7 cellular contexts compared by ENCODE assay signal in genomic region chr7:32506266-32507054, GRCh38. TPM values are rescaled to one million over a fixed set of nuclear protein-coding genes. Genes with fewer than 3 reads are reported as not detected.
A peak's percentile ranks its signal among the peaks of the same experiment; 100 is the strongest.
DNase-seq lines count a peak whose midpoint lies in the region; ATAC-seq and TF ChIP-seq lines count a peak whose summit lies in the region.

No MANE protein-coding gene starts in this region.

- CTCF ChIA-PET in activated CD8-positive, alpha-beta T cell treated with anti-CD3 and anti-CD28 coated beads for 36 hours (lab: Charles Lee): no interaction called here

- H3K27me3 Mint-ChIP-seq in activated CD8-positive, alpha-beta T cell treated with anti-CD3 and anti-CD28 coated beads for 36 hours: no peaks in the 10 kb centered on the region
- H3K27me3 Mint-ChIP-seq in natural killer cell (ENCODE audit: low read depth in 2 of 2): no peaks in the 10 kb centered on the region

- intact Hi-C loops in activated CD8-positive, alpha-beta T cell treated with anti-CD3 and anti-CD28 coated beads for 36 hours (cut with micrococcal nuclease): no loop called here
- intact Hi-C loops in natural killer cell (cut with micrococcal nuclease): no loop called here

- DNase-seq in activated CD8-positive, alpha-beta T cell treated with anti-CD3 and anti-CD28 coated beads for 36 hours: peak; percentile 54
- DNase-seq in natural killer cell (no peak), NAMALWA (ENCODE audit: low spot score) (no peak), GM13976 (ENCODE audit: low spot score) (no peak)

- peak overlapping the region; percentile 46 for H3K4me3 Mint-ChIP-seq in activated CD8-positive, alpha-beta T cell treated with anti-CD3 and anti-CD28 coated beads for 36 hours
- H3K4me3 Mint-ChIP-seq in natural killer cell: no peak overlapping the region

- H3K4me1 Mint-ChIP-seq in activated CD8-positive, alpha-beta T cell treated with anti-CD3 and anti-CD28 coated beads for 36 hours (ENCODE audit: low read depth): peaks cover 66% of the 10 kb centered on the region
- H3K4me1 Mint-ChIP-seq in natural killer cell: peaks cover 53 to 58% of the 10 kb centered on the region in 2 donors

- no peak for TF ChIP-seq CTCF in activated CD8-positive, alpha-beta T cell treated with anti-CD3 and anti-CD28 coated beads for 36 hours (IDR thresholded peaks at IDR 0.05)
- TF ChIP-seq CTCF in natural killer cell (IDR thresholded peaks at IDR 0.05): no peak
- TF ChIP-seq CTCF in GM13976 (IDR thresholded peaks at IDR 0.05; ENCODE audit: borderline replicate concordance, control extremely low read depth, extremely low read depth, insufficient read depth, missing control alignments): no peak

- H3K27ac Mint-ChIP-seq in activated CD8-positive, alpha-beta T cell treated with anti-CD3 and anti-CD28 coated beads for 36 hours: peak overlapping the region; percentile 91
- peak overlapping the region; percentile 34 to 46 for H3K27ac Mint-ChIP-seq in natural killer cell

- no peaks in the 10 kb centered on the region for H3K9me3 Mint-ChIP-seq in activated CD8-positive, alpha-beta T cell treated with anti-CD3 and anti-CD28 coated beads for 36 hours
- H3K9me3 Mint-ChIP-seq in natural killer cell: no peaks in the 10 kb centered on the region

- POLR2A ChIA-PET in activated CD8-positive, alpha-beta T cell treated with anti-CD3 and anti-CD28 coated beads for 36 hours (lab: Charles Lee): interaction anchor here (0.9 to 3.7 kb wide), 4 partner anchors 9 to 45 kb away, joined by 3 to 27 read pairs (median 6); partner anchors contain the start of genes AVL9 and LSM5

- peaks cover 24% of the 10 kb centered on the region for H3K36me3 Mint-ChIP-seq in activated CD8-positive, alpha-beta T cell treated with anti-CD3 and anti-CD28 coated beads for 36 hours (ENCODE audit: low read depth)
- H3K36me3 Mint-ChIP-seq in natural killer cell: no peaks in the 10 kb centered on the region

- in situ Hi-C loops in GM13976 (cut with MboI; ENCODE audit: low sequenced_read_pairs, unreplicated experiment): no loop called here

- ATAC-seq in GM18861 (IDR thresholded peaks at IDR 0.05; ENCODE audit: unreplicated experiment) (peak; percentile 54), HG03108 (IDR thresholded peaks at IDR 0.05; ENCODE audit: unreplicated experiment) (peak; percentile 81), natural killer cell (no peak), HG02642 (IDR thresholded peaks at IDR 0.05; ENCODE audit: poor library complexity, unreplicated experiment) (no peak)
- ATAC-seq in activated CD8-positive, alpha-beta T cell treated with anti-CD3 and anti-CD28 coated beads for 36 hours: peak; percentile 85

RNA-seq across cellular contexts. Expression of gene AVL9, which starts 11.2 kb away (rescaled TPM):
- 10 to 100 TPM; 54.0 to 63.5 TPM for total RNA-seq in activated CD8-positive, alpha-beta T cell treated with anti-CD3 and anti-CD28 coated beads for 36 hours
- total RNA-seq in natural killer cell: 10 to 100 TPM; 36.0 to 50.0 (median 43.8) TPM

RNA-seq across cellular contexts. Expression of gene LSM5, which starts 16.3 kb away (rescaled TPM):
- 100 to 1,000 TPM; 122 to 124 TPM for total RNA-seq in activated CD8-positive, alpha-beta T cell treated with anti-CD3 and anti-CD28 coated beads for 36 hours
- 10 to 100 TPM; 16.0 to 21.2 (median 21.1) TPM for total RNA-seq in natural killer cell

Comparison
In these comparisons a context has a peak if more than half of its experiments do, and no peak if none do; other contexts are left out.
1. ATAC-seq: peak in GM18861 (single experiment), HG03108 (single experiment) and activated CD8-positive, alpha-beta T cell treated with anti-CD3 and anti-CD28 coated beads for 36 hours (single experiment); none in natural killer cell (0 of 3) and HG02642 (single experiment).
2. RNA of gene LSM5, which starts 16.3 kb away (total RNA-seq): 122 to 124 TPM in activated CD8-positive, alpha-beta T cell treated with anti-CD3 and anti-CD28 coated beads for 36 hours; 16.0 to 21.2 TPM in natural killer cell; every median in the first group is over 4 times any median in the second.